16 cellular contexts compared by ENCODE assay signal in genomic region chr4:153676984-153677383, GRCh38. TPM values are rescaled to one million over a fixed set of nuclear protein-coding genes. Genes with fewer than 3 reads are reported as not detected.
DNase-seq lines count a peak whose midpoint lies in the region; ATAC-seq, FAIRE-seq and TF ChIP-seq lines count a peak whose summit lies in the region.
"Had no signal": no experiment of that assay in that cellular context is flagged by ENCODE, and none has a peak within 500 bp of the region (broad histone marks: within the 10 kb centered on the region; RNA-seq: fewer than 3 reads in every experiment).

No MANE protein-coding gene starts in this region.

- H3K4me3 ChIP-seq in A549 (no peak overlapping the region), astrocyte of the cerebellum (ENCODE audit: low read depth, low read length) (no peak overlapping the region), gastroesophageal sphincter (no peak overlapping the region)

- H3K27me3 ChIP-seq in gastroesophageal sphincter = no peaks in the 10 kb centered on the region
- H3K27me3 ChIP-seq: BE2C had no signal

- TF ChIP-seq CTCF in A549 (IDR thresholded peaks at IDR 0.05) = no peak
- TF ChIP-seq CTCF in HFFc6 (IDR thresholded peaks at IDR 0.05) = no peak
- no peak for TF ChIP-seq CTCF in astrocyte of the cerebellum (IDR thresholded peaks at IDR 0.05; ENCODE audit: low read depth, low read length, missing control alignments)
- no peak for TF ChIP-seq CTCF in gastroesophageal sphincter (IDR thresholded peaks at IDR 0.05)

- CTCF ChIA-PET in A549 (lab: Yijun Ruan, JAX) = no interaction called here

- TF ChIP-seq POLR2A in A549 (IDR thresholded peaks at IDR 0.05; ENCODE audit: low read length) (no peak), gastroesophageal sphincter (IDR thresholded peaks at IDR 0.05) (no peak)

- no peak overlapping the region for H3K4me3 Mint-ChIP-seq in HFFc6
- H3K4me3 Mint-ChIP-seq in T-helper 2 cell treated with Interferon-gamma antibody and Interleukin-4, amounts not matched to agents 5 μg/mL and 100 μg/mL, for 36 hours = no peak overlapping the region
- H3K4me3 Mint-ChIP-seq: activated T-helper 1 cell treated with anti-CD3 and anti-CD28 coated beads, Interleukin-12 subunit alpha, Interleukin-12 subunit beta, Interleukin-2, Interleukin-4 antibody, amounts not matched to agents 30 ng/mL and 10 ng/mL and 1 ng/mL, durations not matched to agents 14 hours and 24 hours and 36 hours; natural killer cell; stimulated activated naive B cell treated with anti-CD40 and anti-IgM and Interleukin-4, amounts not matched to agents 10 μg/mL and 1 μg/mL and 100 μg/mL, for 72 hours had no signal

- DNase-seq in A549 (ENCODE audit: low read depth in 1 of 2, low spot score in 1 of 2) = peak in 1 of 2 experiments; percentile 25
- peak; percentile 66 for DNase-seq in HFFc6
- peak; percentile 71 for DNase-seq in astrocyte of the cerebellum (ENCODE audit: low read depth)
- DNase-seq in hepatic stellate cell (ENCODE audit: low spot score) = peak; percentile 41
- DNase-seq in stimulated activated CD4-positive, alpha-beta T cell treated with anti-CD3 and anti-CD28 coated beads, Interleukin-2, amount 100 ng/mL, for 24 hours = no peak
- DNase-seq in T-helper 2 cell treated with Interferon-gamma antibody and Interleukin-4, amounts not matched to agents 5 μg/mL and 100 μg/mL, for 36 hours (ENCODE audit: low spot score) = no peak
- DNase-seq: activated CD4-positive, CD25-positive, alpha-beta regulatory T cell treated with anti-CD3 and anti-CD28 coated beads, Interleukin-2, amount 50 U/mL, for 72 hours; BE2C; natural killer cell; NCI-H1105 treated with DMSO at 0.1 percent for 48 hours; NCI-H524 treated with DMSO at 0.1 percent for 48 hours; stimulated activated CD4-positive, alpha-beta T cell treated with anti-CD3 and anti-CD28 coated beads, Interleukin-15, amount 100 ng/mL, for 24 hours; stimulated activated naive B cell treated with anti-CD40 and anti-IgM and Interleukin-4, amounts not matched to agents 10 μg/mL and 1 μg/mL and 100 μg/mL, for 72 hours had no signal

- H3K27ac ChIP-seq in A549 = no peak overlapping the region
- no peak overlapping the region for H3K27ac ChIP-seq in gastroesophageal sphincter

- no peak for FAIRE-seq in A549 (lab: Jason Lieb, UNC)

- no peak overlapping the region; the same call in 2 of the 3 replicates for H3K4me2 ChIP-seq in A549

- H3K27me3 Mint-ChIP-seq in HFFc6 (ENCODE audit: insufficient read depth) = peaks cover 15% of the 10 kb centered on the region
- peaks cover 34% of the 10 kb centered on the region for H3K27me3 Mint-ChIP-seq in T-helper 2 cell treated with Interferon-gamma antibody and Interleukin-4, amounts not matched to agents 5 μg/mL and 100 μg/mL, for 36 hours (ENCODE audit: low read depth)

- H3K27ac Mint-ChIP-seq in HFFc6 = no peak overlapping the region
- H3K27ac Mint-ChIP-seq in T-helper 2 cell treated with Interferon-gamma antibody and Interleukin-4, amounts not matched to agents 5 μg/mL and 100 μg/mL, for 36 hours = no peak overlapping the region
- H3K27ac Mint-ChIP-seq: activated T-helper 1 cell treated with anti-CD3 and anti-CD28 coated beads, Interleukin-12 subunit alpha, Interleukin-12 subunit beta, Interleukin-2, Interleukin-4 antibody, amounts not matched to agents 30 ng/mL and 10 ng/mL and 1 ng/mL, durations not matched to agents 14 hours and 24 hours and 36 hours; natural killer cell; stimulated activated naive B cell treated with anti-CD40 and anti-IgM and Interleukin-4, amounts not matched to agents 10 μg/mL and 1 μg/mL and 100 μg/mL, for 72 hours had no signal

- peaks cover 12% of the 10 kb centered on the region for H3K4me1 Mint-ChIP-seq in HFFc6 (ENCODE audit: low read depth)
- no peaks in the 10 kb centered on the region for H3K4me1 Mint-ChIP-seq in T-helper 2 cell treated with Interferon-gamma antibody and Interleukin-4, amounts not matched to agents 5 μg/mL and 100 μg/mL, for 36 hours (ENCODE audit: low read depth)
- H3K4me1 Mint-ChIP-seq: natural killer cell; stimulated activated naive B cell treated with anti-CD40 and anti-IgM and Interleukin-4, amounts not matched to agents 10 μg/mL and 1 μg/mL and 100 μg/mL, for 72 hours had no signal

- H3K36me3 Mint-ChIP-seq in HFFc6 (ENCODE audit: low read depth) = no peaks in the 10 kb centered on the region
- peaks cover 3% of the 10 kb centered on the region for H3K36me3 Mint-ChIP-seq in T-helper 2 cell treated with Interferon-gamma antibody and Interleukin-4, amounts not matched to agents 5 μg/mL and 100 μg/mL, for 36 hours (ENCODE audit: low read depth)

- H3K36me3 ChIP-seq in gastroesophageal sphincter = no peaks in the 10 kb centered on the region
- H3K36me3 ChIP-seq: BE2C had no signal

- no peak for TF ChIP-seq RAD21 in A549 (conservative IDR thresholded peaks at IDR 0.05 in 1 of 2, IDR thresholded peaks at IDR 0.05 in 1 of 2)

- TF ChIP-seq EP300 in A549 (IDR thresholded peaks at IDR 0.05) (no peak), gastroesophageal sphincter (IDR thresholded peaks at IDR 0.05) (no peak)

- H3K9me3 ChIP-seq in A549 = no peaks in the 10 kb centered on the region
- peaks cover 0 to 8% (median 0%) of the 10 kb centered on the region in 3 donors for H3K9me3 ChIP-seq in gastroesophageal sphincter
- H3K9me3 ChIP-seq: BE2C had no signal

- in situ Hi-C loops in astrocyte of the cerebellum (cut with HindIII; ENCODE audit: low sequenced_read_pairs) = no loop called here

- POLR2A ChIA-PET in A549 (lab: Yijun Ruan, JAX) = no interaction called here

- WGBS in A549 (ENCODE audit: missing lambda C conversion rate) = 0% methylated on average over 1 of the region's 1 CpG
- 0 to 14% methylated on average over 1 of the region's 1 CpG for WGBS in gastroesophageal sphincter (ENCODE audit: low coverage in 1 of 2), 2 donors

- ATAC-seq in A549 (peak; percentile 74 to 79; a peak in 5 of 6 replicates), gastroesophageal sphincter (no peak), GM21515 (IDR thresholded peaks at IDR 0.05; ENCODE audit: unreplicated experiment) (no peak)
- ATAC-seq: natural killer cell; stimulated activated naive B cell treated with anti-CD40 and anti-IgM and Interleukin-4, amounts not matched to agents 10 μg/mL and 1 μg/mL and 100 μg/mL, for 72 hours had no signal

- no peaks in the 10 kb centered on the region; the same call in 1 of the 2 replicates for H3K9me3 Mint-ChIP-seq in HFFc6
- H3K9me3 Mint-ChIP-seq in T-helper 2 cell treated with Interferon-gamma antibody and Interleukin-4, amounts not matched to agents 5 μg/mL and 100 μg/mL, for 36 hours = peaks cover 15% of the 10 kb centered on the region

- H3K4me1 ChIP-seq in A549 = peaks cover 4% of the 10 kb centered on the region; the same call in 2 of the 3 replicates
- no peaks in the 10 kb centered on the region for H3K4me1 ChIP-seq in gastroesophageal sphincter
- H3K4me1 ChIP-seq: BE2C had no signal

TF ChIP-seq in A549, 52 proteins besides CTCF, POLR2A, EP300 and RAD21:
- TF ChIP-seq KDM1A (IDR thresholded peaks at IDR 0.05; ENCODE audit: low read depth) (no peak), JUNB (IDR thresholded peaks at IDR 0.05) (peak; percentile 31; the same call in 1 of the 2 replicates)
TF ChIP-seq in A549: peak in this region for 1.

RNA-seq across cellular contexts. Expression of gene TLR2, which starts 7.1 kb away (rescaled TPM):
- polyA plus RNA-seq in A549 (2011; rRNA removed) (0.13 and 0.14 TPM in 2 replicates), A549 (2017; fragmentation: RNase III; extraction: RNeasy Plus Mini Kit Qiagen cat#74134 plus additional on column Dnase treatment) (not detected in 3 replicates)
- not detected in 2 replicates for polyA plus RNA-seq in A549 (2012; cell fraction: cytosol; rRNA removed)
- 0.02 and 0.07 TPM in 2 replicates for polyA plus RNA-seq in A549 (2012; cell fraction: nucleus; rRNA removed)
- polyA minus RNA-seq in A549 (2011; rRNA and poly(A)+ RNA removed) = not detected in 2 replicates
- not detected for total RNA-seq in HFFc6 (2021; fragmentation: NEBNext Ultra II Directional; extraction: Animal tissue kit (Norgen Biotek cat#: 25700))
- 10 to 100 TPM in 2 of 4 donors, 1 to 10 TPM in 2; 4.3 to 30.0 (median 13.7) TPM for total RNA-seq in gastroesophageal sphincter

Comparison
In these comparisons a context has a peak if more than half of its experiments do, and no peak if none do; other contexts are left out.
1. ATAC-seq: peak in A549 (2 of 2); none in gastroesophageal sphincter (single experiment) and GM21515 (single experiment).
2. DNase-seq: peak in HFFc6 (single experiment), astrocyte of the cerebellum (single experiment) and hepatic stellate cell (single experiment); none in stimulated activated CD4-positive, alpha-beta T cell treated with anti-CD3 and anti-CD28 coated beads, Interleukin-2, amount 100 ng/mL, for 24 hours (0 of 2) and T-helper 2 cell treated with Interferon-gamma antibody and Interleukin-4, amounts not matched to agents 5 μg/mL and 100 μg/mL, for 36 hours (single experiment).
3. RNA of gene TLR2, which starts 7.1 kb away (total RNA-seq): 4.3 to 30.0 TPM in gastroesophageal sphincter; not detected in HFFc6; every median in the first group is over 4 times any median in the second.